In the genomic region with DNA sequence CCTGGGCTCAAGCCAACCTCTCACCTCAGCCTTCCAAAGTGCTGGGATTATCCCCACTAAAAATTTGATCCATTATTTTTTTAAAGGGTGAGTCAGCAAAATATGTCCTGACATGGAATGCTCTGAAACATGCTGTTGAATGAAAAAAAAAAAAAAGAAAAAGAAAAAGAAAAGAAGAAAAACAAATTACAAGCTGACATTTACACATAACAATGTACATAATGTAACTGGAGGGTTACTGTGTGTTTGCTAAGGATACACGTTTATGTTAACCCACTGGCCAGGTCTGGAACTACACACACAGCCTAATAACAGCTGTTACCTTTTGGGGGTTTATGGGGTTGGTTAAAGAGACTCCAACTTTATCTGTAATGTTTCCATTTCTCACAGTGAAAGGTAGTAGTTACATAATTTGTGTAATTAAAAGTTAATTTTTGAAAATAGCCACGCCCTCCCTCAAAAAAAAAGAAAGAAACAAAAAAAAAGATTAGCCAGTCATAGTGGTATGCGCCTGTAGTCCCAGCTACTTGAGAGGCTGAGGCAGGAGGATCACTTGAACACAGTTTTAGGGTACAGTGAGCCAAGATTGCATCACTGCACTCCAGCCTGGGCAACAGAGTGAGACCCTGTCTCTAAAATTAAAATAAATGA, we compare ENCODE assay signal across 2 cellular contexts.
TF ChIP-seq lines count a peak whose summit lies in the region.

No MANE protein-coding gene starts in this region.

TF ChIP-seq in K562, 482 proteins besides CTCF, POLR2A, EP300 and RAD21 (continues in another document):
- TF ChIP-seq SLC30A9 (CRISPR knock-in tag; IDR thresholded peaks at IDR 0.05) (no peak), MAFG (tag; conservative IDR thresholded peaks at IDR 0.05) (peak; percentile 97), KLF10 (CRISPR knock-in tag; IDR thresholded peaks at IDR 0.05) (no peak), ZNF316 (IDR thresholded peaks at IDR 0.05) (peak; percentile 98), C11orf30 (IDR thresholded peaks at IDR 0.05; ENCODE audit: low read depth) (peak; percentile 89), POLR2AphosphoS5 (IDR thresholded peaks at IDR 0.05; ENCODE audit: control insufficient read depth, insufficient read depth, low read depth, low read length) (no peak), JUN (IDR thresholded peaks at IDR 0.05; ENCODE audit: borderline replicate concordance, low read depth, low read length) (no peak), JUN (CRISPR knock-in tag; IDR thresholded peaks at IDR 0.05; ENCODE audit: borderline replicate concordance) (no peak), BACH1 (tag; IDR thresholded peaks at IDR 0.05) (peak; percentile 63; the same call in 1 of the 2 replicates), STAT5B (CRISPR knock-in tag; IDR thresholded peaks at IDR 0.05) (no peak), U2AF2 (optimal IDR thresholded peaks at IDR 0.05; ENCODE audit: low read depth, low read length) (no peak), SAFB2 (IDR thresholded peaks at IDR 0.05; ENCODE audit: borderline replicate concordance, low read depth, low read length, severe bottlenecking) (no peak), NFE2 (IDR thresholded peaks at IDR 0.05; ENCODE audit: low read depth) (peak; percentile 73), NFE2L1 (tag; IDR thresholded peaks at IDR 0.05; ENCODE audit: borderline replicate concordance, low read depth) (peak; percentile 82), SRSF9 (IDR thresholded peaks at IDR 0.05; ENCODE audit: borderline replicate concordance, low read depth, low read length) (no peak), SIN3B (IDR thresholded peaks at IDR 0.05; ENCODE audit: low read depth) (no peak), ZNF57 (CRISPR knock-in tag; IDR thresholded peaks at IDR 0.05) (no peak), ZNF121 (CRISPR knock-in tag; conservative IDR thresholded peaks at IDR 0.05) (peak; percentile 43), DACH1 (IDR thresholded peaks at IDR 0.05; ENCODE audit: partially characterized antibody) (peak; percentile 89), DPF2 (IDR thresholded peaks at IDR 0.05) (peak; percentile 43; the same call in 1 of the 2 replicates), MAFK (IDR thresholded peaks at IDR 0.05; ENCODE audit: low read length) (peak; percentile 72; the same call in 1 of the 2 replicates), ZNF77 (CRISPR knock-in tag; IDR thresholded peaks at IDR 0.05) (no peak), NRF1 (conservative IDR thresholded peaks at IDR 0.05 in 1 of 2, IDR thresholded peaks at IDR 0.05 in 1 of 2) (no peak)
- TF ChIP-seq, protein P1, sequence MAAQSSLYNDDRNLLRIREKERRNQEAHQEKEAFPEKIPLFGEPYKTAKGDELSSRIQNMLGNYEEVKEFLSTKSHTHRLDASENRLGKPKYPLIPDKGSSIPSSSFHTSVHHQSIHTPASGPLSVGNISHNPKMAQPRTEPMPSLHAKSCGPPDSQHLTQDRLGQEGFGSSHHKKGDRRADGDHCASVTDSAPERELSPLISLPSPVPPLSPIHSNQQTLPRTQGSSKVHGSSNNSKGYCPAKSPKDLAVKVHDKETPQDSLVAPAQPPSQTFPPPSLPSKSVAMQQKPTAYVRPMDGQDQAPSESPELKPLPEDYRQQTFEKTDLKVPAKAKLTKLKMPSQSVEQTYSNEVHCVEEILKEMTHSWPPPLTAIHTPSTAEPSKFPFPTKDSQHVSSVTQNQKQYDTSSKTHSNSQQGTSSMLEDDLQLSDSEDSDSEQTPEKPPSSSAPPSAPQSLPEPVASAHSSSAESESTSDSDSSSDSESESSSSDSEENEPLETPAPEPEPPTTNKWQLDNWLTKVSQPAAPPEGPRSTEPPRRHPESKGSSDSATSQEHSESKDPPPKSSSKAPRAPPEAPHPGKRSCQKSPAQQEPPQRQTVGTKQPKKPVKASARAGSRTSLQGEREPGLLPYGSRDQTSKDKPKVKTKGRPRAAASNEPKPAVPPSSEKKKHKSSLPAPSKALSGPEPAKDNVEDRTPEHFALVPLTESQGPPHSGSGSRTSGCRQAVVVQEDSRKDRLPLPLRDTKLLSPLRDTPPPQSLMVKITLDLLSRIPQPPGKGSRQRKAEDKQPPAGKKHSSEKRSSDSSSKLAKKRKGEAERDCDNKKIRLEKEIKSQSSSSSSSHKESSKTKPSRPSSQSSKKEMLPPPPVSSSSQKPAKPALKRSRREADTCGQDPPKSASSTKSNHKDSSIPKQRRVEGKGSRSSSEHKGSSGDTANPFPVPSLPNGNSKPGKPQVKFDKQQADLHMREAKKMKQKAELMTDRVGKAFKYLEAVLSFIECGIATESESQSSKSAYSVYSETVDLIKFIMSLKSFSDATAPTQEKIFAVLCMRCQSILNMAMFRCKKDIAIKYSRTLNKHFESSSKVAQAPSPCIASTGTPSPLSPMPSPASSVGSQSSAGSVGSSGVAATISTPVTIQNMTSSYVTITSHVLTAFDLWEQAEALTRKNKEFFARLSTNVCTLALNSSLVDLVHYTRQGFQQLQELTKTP (IDR thresholded peaks at IDR 0.05; ENCODE audit: low read depth in 1 of 2, partially characterized antibody in 2 of 2) = no peak
- TF ChIP-seq, protein P2, sequence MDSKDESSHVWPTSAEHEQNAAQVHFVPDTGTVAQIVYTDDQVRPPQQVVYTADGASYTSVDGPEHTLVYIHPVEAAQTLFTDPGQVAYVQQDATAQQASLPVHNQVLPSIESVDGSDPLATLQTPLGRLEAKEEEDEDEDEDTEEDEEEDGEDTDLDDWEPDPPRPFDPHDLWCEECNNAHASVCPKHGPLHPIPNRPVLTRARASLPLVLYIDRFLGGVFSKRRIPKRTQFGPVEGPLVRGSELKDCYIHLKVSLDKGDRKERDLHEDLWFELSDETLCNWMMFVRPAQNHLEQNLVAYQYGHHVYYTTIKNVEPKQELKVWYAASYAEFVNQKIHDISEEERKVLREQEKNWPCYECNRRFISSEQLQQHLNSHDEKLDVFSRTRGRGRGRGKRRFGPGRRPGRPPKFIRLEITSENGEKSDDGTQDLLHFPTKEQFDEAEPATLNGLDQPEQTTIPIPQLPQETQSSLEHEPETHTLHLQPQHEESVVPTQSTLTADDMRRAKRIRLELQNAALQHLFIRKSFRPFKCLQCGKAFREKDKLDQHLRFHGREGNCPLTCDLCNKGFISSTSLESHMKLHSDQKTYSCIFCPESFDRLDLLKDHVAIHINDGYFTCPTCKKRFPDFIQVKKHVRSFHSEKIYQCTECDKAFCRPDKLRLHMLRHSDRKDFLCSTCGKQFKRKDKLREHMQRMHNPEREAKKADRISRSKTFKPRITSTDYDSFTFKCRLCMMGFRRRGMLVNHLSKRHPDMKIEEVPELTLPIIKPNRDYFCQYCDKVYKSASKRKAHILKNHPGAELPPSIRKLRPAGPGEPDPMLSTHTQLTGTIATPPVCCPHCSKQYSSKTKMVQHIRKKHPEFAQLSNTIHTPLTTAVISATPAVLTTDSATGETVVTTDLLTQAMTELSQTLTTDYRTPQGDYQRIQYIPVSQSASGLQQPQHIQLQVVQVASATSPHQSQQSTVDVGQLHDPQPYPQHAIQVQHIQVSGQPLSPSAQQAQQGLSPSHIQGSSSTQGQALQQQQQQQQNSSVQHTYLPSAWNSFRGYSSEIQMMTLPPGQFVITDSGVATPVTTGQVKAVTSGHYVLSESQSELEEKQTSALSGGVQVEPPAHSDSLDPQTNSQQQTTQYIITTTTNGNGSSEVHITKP (IDR thresholded peaks at IDR 0.05; ENCODE audit: partially characterized antibody) = peak; percentile 82

TF ChIP-seq in liver, 16 proteins besides CTCF, POLR2A, EP300 and RAD21:
- TF ChIP-seq EGR1 (IDR thresholded peaks at IDR 0.05; ENCODE audit: low read depth in 2 of 2) (no peak), YY1 (IDR thresholded peaks at IDR 0.05) (no peak), RXRA (IDR thresholded peaks at IDR 0.05) (peak in 1 of 2 donors; percentile 5), HNF4A (conservative IDR thresholded peaks at IDR 0.05) (peak in 1 of 2 donors; percentile 7)
- TF ChIP-seq, protein P3, sequence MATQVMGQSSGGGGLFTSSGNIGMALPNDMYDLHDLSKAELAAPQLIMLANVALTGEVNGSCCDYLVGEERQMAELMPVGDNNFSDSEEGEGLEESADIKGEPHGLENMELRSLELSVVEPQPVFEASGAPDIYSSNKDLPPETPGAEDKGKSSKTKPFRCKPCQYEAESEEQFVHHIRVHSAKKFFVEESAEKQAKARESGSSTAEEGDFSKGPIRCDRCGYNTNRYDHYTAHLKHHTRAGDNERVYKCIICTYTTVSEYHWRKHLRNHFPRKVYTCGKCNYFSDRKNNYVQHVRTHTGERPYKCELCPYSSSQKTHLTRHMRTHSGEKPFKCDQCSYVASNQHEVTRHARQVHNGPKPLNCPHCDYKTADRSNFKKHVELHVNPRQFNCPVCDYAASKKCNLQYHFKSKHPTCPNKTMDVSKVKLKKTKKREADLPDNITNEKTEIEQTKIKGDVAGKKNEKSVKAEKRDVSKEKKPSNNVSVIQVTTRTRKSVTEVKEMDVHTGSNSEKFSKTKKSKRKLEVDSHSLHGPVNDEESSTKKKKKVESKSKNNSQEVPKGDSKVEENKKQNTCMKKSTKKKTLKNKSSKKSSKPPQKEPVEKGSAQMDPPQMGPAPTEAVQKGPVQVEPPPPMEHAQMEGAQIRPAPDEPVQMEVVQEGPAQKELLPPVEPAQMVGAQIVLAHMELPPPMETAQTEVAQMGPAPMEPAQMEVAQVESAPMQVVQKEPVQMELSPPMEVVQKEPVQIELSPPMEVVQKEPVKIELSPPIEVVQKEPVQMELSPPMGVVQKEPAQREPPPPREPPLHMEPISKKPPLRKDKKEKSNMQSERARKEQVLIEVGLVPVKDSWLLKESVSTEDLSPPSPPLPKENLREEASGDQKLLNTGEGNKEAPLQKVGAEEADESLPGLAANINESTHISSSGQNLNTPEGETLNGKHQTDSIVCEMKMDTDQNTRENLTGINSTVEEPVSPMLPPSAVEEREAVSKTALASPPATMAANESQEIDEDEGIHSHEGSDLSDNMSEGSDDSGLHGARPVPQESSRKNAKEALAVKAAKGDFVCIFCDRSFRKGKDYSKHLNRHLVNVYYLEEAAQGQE (IDR thresholded peaks at IDR 0.05) = no peak
